Comparison of ENCODE assay signal across 7 cellular contexts in genomic region chr19:2563546-2563945, GRCh38.
DNase-seq lines count a peak whose midpoint lies in the region; ATAC-seq and TF ChIP-seq lines count a peak whose summit lies in the region.
"Not testable (repeated sequence)": the region's sequence is repeated elsewhere in the genome, so short reads cannot be mapped to it uniquely, and the experiment has no call there.

No MANE protein-coding gene starts in this region.

- POLR2A ChIA-PET in CD4-positive, alpha-beta T cell (lab: Charles Lee): interaction anchor here (0.6 to 1.1 kb wide), 3 partner anchors 11 to 324 kb away, joined by 3 to 6 read pairs (median 4); partner anchors contain the start of gene GADD45B

- not testable (repeated sequence) for ATAC-seq in CD4-positive, alpha-beta T cell (ENCODE audit: poor library complexity); activated CD8-positive, alpha-beta memory T cell treated with anti-CD3 and anti-CD28 coated beads, Interleukin-2, amount 10 ng/mL, durations not matched to agents 7 days and 5 days; Right ventricle myocardium superior (ENCODE audit: poor library complexity); memory B cell (ENCODE audit: low read depth)

- intact Hi-C loops in CD4-positive, alpha-beta T cell (cut with DNase I, micrococcal nuclease): loop anchor here (5.0 kb wide), 2 partner anchors 49 to 86 kb away; partner anchors contain the start of gene GADD45B (in 2 of the 2)
- intact Hi-C loops in Right ventricle myocardium superior (cut with DNase I): not testable (repeated sequence)

- H3K4me1 Mint-ChIP-seq in CD4-positive, alpha-beta T cell (ENCODE audit: low read depth): peaks cover 25% of the 10 kb centered on the region
- H3K4me1 Mint-ChIP-seq in T-helper 1 cell treated with Interleukin-12 subunit alpha and Interleukin-12 subunit beta and Interleukin-4 antibody, amounts not matched to agents 30 μg/mL and 1 μg/mL, for 36 hours (ENCODE audit: low read depth): peaks cover 41% of the 10 kb centered on the region
- H3K4me1 Mint-ChIP-seq in activated CD8-positive, alpha-beta memory T cell treated with anti-CD3 and anti-CD28 coated beads, Interleukin-2, amount 10 ng/mL, durations not matched to agents 7 days and 5 days: peaks cover 44% of the 10 kb centered on the region
- H3K4me1 Mint-ChIP-seq in activated naive CD8-positive, alpha-beta T cell treated with anti-CD3 and anti-CD28 coated beads for 36 hours: peaks cover 35% of the 10 kb centered on the region
- H3K4me1 Mint-ChIP-seq in memory B cell: peaks cover 35% of the 10 kb centered on the region
- not testable (repeated sequence) for H3K4me1 Mint-ChIP-seq in progenitor cell of endocrine pancreas (ENCODE audit: low read depth)

- not testable (repeated sequence) for H3K9me3 ChIP-seq in CD4-positive, alpha-beta T cell (ENCODE audit: control insufficient read depth, low read length)

- H3K9me3 Mint-ChIP-seq in CD4-positive, alpha-beta T cell; T-helper 1 cell treated with Interleukin-12 subunit alpha and Interleukin-12 subunit beta and Interleukin-4 antibody, amounts not matched to agents 30 μg/mL and 1 μg/mL, for 36 hours; activated CD8-positive, alpha-beta memory T cell treated with anti-CD3 and anti-CD28 coated beads, Interleukin-2, amount 10 ng/mL, durations not matched to agents 7 days and 5 days (ENCODE audit: low read depth); activated naive CD8-positive, alpha-beta T cell treated with anti-CD3 and anti-CD28 coated beads for 36 hours; memory B cell; progenitor cell of endocrine pancreas (ENCODE audit: low read depth): not testable (repeated sequence)

- not testable (repeated sequence) for H3K27me3 ChIP-seq in CD4-positive, alpha-beta T cell (ENCODE audit: control insufficient read depth, insufficient read depth, low read length)

- H3K27me3 Mint-ChIP-seq in CD4-positive, alpha-beta T cell; T-helper 1 cell treated with Interleukin-12 subunit alpha and Interleukin-12 subunit beta and Interleukin-4 antibody, amounts not matched to agents 30 μg/mL and 1 μg/mL, for 36 hours (ENCODE audit: low read depth); activated CD8-positive, alpha-beta memory T cell treated with anti-CD3 and anti-CD28 coated beads, Interleukin-2, amount 10 ng/mL, durations not matched to agents 7 days and 5 days; activated naive CD8-positive, alpha-beta T cell treated with anti-CD3 and anti-CD28 coated beads for 36 hours; memory B cell; progenitor cell of endocrine pancreas: not testable (repeated sequence)

- not testable (repeated sequence) for H3K27ac ChIP-seq in CD4-positive, alpha-beta T cell (ENCODE audit: low read depth, low read length)

- not testable (repeated sequence) for H3K36me3 Mint-ChIP-seq in CD4-positive, alpha-beta T cell (ENCODE audit: low read depth); T-helper 1 cell treated with Interleukin-12 subunit alpha and Interleukin-12 subunit beta and Interleukin-4 antibody, amounts not matched to agents 30 μg/mL and 1 μg/mL, for 36 hours (ENCODE audit: low read depth); activated CD8-positive, alpha-beta memory T cell treated with anti-CD3 and anti-CD28 coated beads, Interleukin-2, amount 10 ng/mL, durations not matched to agents 7 days and 5 days; activated naive CD8-positive, alpha-beta T cell treated with anti-CD3 and anti-CD28 coated beads for 36 hours; memory B cell; progenitor cell of endocrine pancreas (ENCODE audit: insufficient read depth)

- H3K4me3 Mint-ChIP-seq in CD4-positive, alpha-beta T cell: peak overlapping the region; percentile 68
- peak overlapping the region; percentile 90 for H3K4me3 Mint-ChIP-seq in T-helper 1 cell treated with Interleukin-12 subunit alpha and Interleukin-12 subunit beta and Interleukin-4 antibody, amounts not matched to agents 30 μg/mL and 1 μg/mL, for 36 hours
- H3K4me3 Mint-ChIP-seq in activated CD8-positive, alpha-beta memory T cell treated with anti-CD3 and anti-CD28 coated beads, Interleukin-2, amount 10 ng/mL, durations not matched to agents 7 days and 5 days; activated naive CD8-positive, alpha-beta T cell treated with anti-CD3 and anti-CD28 coated beads for 36 hours; progenitor cell of endocrine pancreas (ENCODE audit: low read depth): not testable (repeated sequence)
- peak overlapping the region; percentile 14 for H3K4me3 Mint-ChIP-seq in memory B cell

- CTCF ChIA-PET in CD4-positive, alpha-beta T cell (lab: Charles Lee): interaction anchor here (0.6 kb wide), 1 partner anchor 74 kb away, joined by 3 read pairs; no protein-coding TSS in a partner anchor
- CTCF ChIA-PET in activated CD8-positive, alpha-beta memory T cell treated with anti-CD3 and anti-CD28 coated beads, Interleukin-2, amount 10 ng/mL, durations not matched to agents 7 days and 5 days (lab: Charles Lee): interaction anchor here (0.8 to 0.9 kb wide), 2 partner anchors 15 to 72 kb away, joined by 3 to 4 read pairs; no protein-coding TSS in a partner anchor

- not testable (repeated sequence) for DNase-seq in CD4-positive, alpha-beta T cell; activated CD8-positive, alpha-beta memory T cell treated with anti-CD3 and anti-CD28 coated beads, Interleukin-2, amount 10 ng/mL, durations not matched to agents 7 days and 5 days; activated naive CD8-positive, alpha-beta T cell treated with anti-CD3 and anti-CD28 coated beads for 36 hours; memory B cell (ENCODE audit: low spot score in 2 of 2); progenitor cell of endocrine pancreas (ENCODE audit: low spot score, unreplicated experiment)
- peak; percentile 6 for DNase-seq in Right ventricle myocardium superior

- H3K27ac Mint-ChIP-seq in CD4-positive, alpha-beta T cell: not testable (repeated sequence)
- H3K27ac Mint-ChIP-seq in T-helper 1 cell treated with Interleukin-12 subunit alpha and Interleukin-12 subunit beta and Interleukin-4 antibody, amounts not matched to agents 30 μg/mL and 1 μg/mL, for 36 hours: peak overlapping the region; percentile 99
- peak overlapping the region; percentile 24 for H3K27ac Mint-ChIP-seq in activated CD8-positive, alpha-beta memory T cell treated with anti-CD3 and anti-CD28 coated beads, Interleukin-2, amount 10 ng/mL, durations not matched to agents 7 days and 5 days
- H3K27ac Mint-ChIP-seq in activated naive CD8-positive, alpha-beta T cell treated with anti-CD3 and anti-CD28 coated beads for 36 hours: peak overlapping the region; percentile 34
- H3K27ac Mint-ChIP-seq in memory B cell (peak overlapping the region; percentile 92), progenitor cell of endocrine pancreas (peak overlapping the region; percentile 10)

- not testable (repeated sequence) for TF ChIP-seq CTCF in CD4-positive, alpha-beta T cell (IDR thresholded peaks at IDR 0.05); progenitor cell of endocrine pancreas (IDR thresholded peaks at IDR 0.05; ENCODE audit: unreplicated experiment)
